10 cellular contexts compared by ENCODE assay signal in genomic region chr3:134904796-134905646, GRCh38.
A peak's percentile ranks its signal among the peaks of the same experiment; 100 is the strongest.
DNase-seq lines count a peak whose midpoint lies in the region; ATAC-seq and TF ChIP-seq lines count a peak whose summit lies in the region.
"Had no signal": no experiment of that assay in that cellular context is flagged by ENCODE, and none has a peak within 500 bp of the region (broad histone marks: within the 10 kb centered on the region; RNA-seq: fewer than 3 reads in every experiment).

No MANE protein-coding gene starts in this region.

- TF ChIP-seq POLR2A in thyroid gland (IDR thresholded peaks at IDR 0.05), result no peak
- TF ChIP-seq POLR2A in upper lobe of left lung (IDR thresholded peaks at IDR 0.05), result no peak

- H3K27me3 Mint-ChIP-seq in WTC11 (ENCODE audit: low read depth), result no peaks in the 10 kb centered on the region; the same call in 1 of the 2 replicates
- H3K27me3 Mint-ChIP-seq in CD8-positive, alpha-beta T cell (ENCODE audit: low read depth), result no peaks in the 10 kb centered on the region

- intact Hi-C loops in cardiac septum (cut with DNase I), result no loop called here
- intact Hi-C loops in left ventricle myocardium inferior (cut with micrococcal nuclease), result no loop called here
- intact Hi-C loops in thyroid gland (cut with DNase I), result no loop called here
- intact Hi-C loops in CD8-positive, alpha-beta T cell (cut with DNase I, micrococcal nuclease), result no loop called here

- TF ChIP-seq EP300 in upper lobe of left lung (IDR thresholded peaks at IDR 0.05), result no peak

- no peaks in the 10 kb centered on the region for H3K9me3 Mint-ChIP-seq in WTC11
- no peaks in the 10 kb centered on the region for H3K9me3 Mint-ChIP-seq in CD8-positive, alpha-beta T cell
- H3K9me3 Mint-ChIP-seq: activated T-helper 1 cell treated with anti-CD3 and anti-CD28 coated beads, Interleukin-12 subunit alpha, Interleukin-12 subunit beta, Interleukin-2, Interleukin-4 antibody, amounts not matched to agents 30 ng/mL and 10 ng/mL and 1 ng/mL, durations not matched to agents 14 hours and 24 hours and 36 hours had no signal

- H3K4me1 Mint-ChIP-seq in WTC11, result peaks cover 11% of the 10 kb centered on the region
- no peaks in the 10 kb centered on the region for H3K4me1 Mint-ChIP-seq in CD8-positive, alpha-beta T cell (ENCODE audit: low read depth)

- H3K4me1 ChIP-seq in left ventricle myocardium inferior (peaks cover 19% of the 10 kb centered on the region), thyroid gland (peaks cover 19 to 25% of the 10 kb centered on the region in 2 donors), upper lobe of left lung (no peaks in the 10 kb centered on the region)
- no peaks in the 10 kb centered on the region for H3K4me1 ChIP-seq in CD8-positive, alpha-beta T cell (ENCODE audit: insufficient read depth, low read length)

- POLR2A ChIA-PET in WTC11 (lab: Charles Lee), result no interaction called here
- POLR2A ChIA-PET in CD8-positive, alpha-beta T cell (lab: Charles Lee), result no interaction called here

- H3K4me3 ChIP-seq in left ventricle myocardium inferior, result no peak overlapping the region
- H3K4me3 ChIP-seq in thyroid gland (replicated peaks in 1 of 3), result no peak overlapping the region
- no peak overlapping the region for H3K4me3 ChIP-seq in CD8-positive, alpha-beta T cell (ENCODE audit: low read depth, low read length)
- no peak overlapping the region for H3K4me3 ChIP-seq in upper lobe of left lung

- H3K36me3 ChIP-seq in left ventricle myocardium inferior, result no peaks in the 10 kb centered on the region
- no peaks in the 10 kb centered on the region for H3K36me3 ChIP-seq in thyroid gland
- no peaks in the 10 kb centered on the region for H3K36me3 ChIP-seq in CD8-positive, alpha-beta T cell (ENCODE audit: insufficient read depth, low read length)
- no peaks in the 10 kb centered on the region for H3K36me3 ChIP-seq in upper lobe of left lung

- no peaks in the 10 kb centered on the region for H3K36me3 Mint-ChIP-seq in WTC11
- H3K36me3 Mint-ChIP-seq in CD8-positive, alpha-beta T cell, result no peaks in the 10 kb centered on the region

- WGBS in thyroid gland, 2 donors, result 74 to 77% methylated on average over 7 of the region's 7 CpGs
- 79 to 90% methylated on average over 7 of the region's 7 CpGs for WGBS in upper lobe of left lung, 2 donors

- H3K9me3 ChIP-seq in left ventricle myocardium inferior (replicated peaks) (no peaks in the 10 kb centered on the region), thyroid gland (no peaks in the 10 kb centered on the region), upper lobe of left lung (no peaks in the 10 kb centered on the region)
- no peaks in the 10 kb centered on the region for H3K9me3 ChIP-seq in CD8-positive, alpha-beta T cell (ENCODE audit: low read length)

- no peak for TF ChIP-seq CTCF in left ventricle myocardium inferior (IDR thresholded peaks at IDR 0.05; ENCODE audit: borderline replicate concordance)
- no peak for TF ChIP-seq CTCF in WTC11 (IDR thresholded peaks at IDR 0.05)
- no peak for TF ChIP-seq CTCF in thyroid gland (IDR thresholded peaks at IDR 0.05)
- TF ChIP-seq CTCF in CD8-positive, alpha-beta T cell (IDR thresholded peaks at IDR 0.05), result no peak
- TF ChIP-seq CTCF in upper lobe of left lung (IDR thresholded peaks at IDR 0.05), result no peak

- DNase-seq in cardiac septum (ENCODE audit: low spot score), result peak; percentile 49
- DNase-seq in left ventricle myocardium inferior, result no peak
- DNase-seq in WTC11 (ENCODE audit: low spot score), result peak; percentile 14
- peak; percentile 72 to 75 for DNase-seq in thyroid gland
- DNase-seq in CD8-positive, alpha-beta T cell, result no peak
- no peak for DNase-seq in upper lobe of left lung
- DNase-seq in DMS53 (lab: John Stamatoyannopoulos, UW), result no peak
- DNase-seq: NCI-H526 treated with DMSO at 0.1 percent for 48 hours had no signal

- no peak overlapping the region for H3K27ac Mint-ChIP-seq in WTC11
- no peak overlapping the region for H3K27ac Mint-ChIP-seq in CD8-positive, alpha-beta T cell

- H3K27ac ChIP-seq in left ventricle myocardium inferior (replicated peaks) (no peak overlapping the region), thyroid gland (peak overlapping the region in 2 of 3 donors; percentile 24 to 32), upper lobe of left lung (no peak overlapping the region)
- no peak overlapping the region for H3K27ac ChIP-seq in CD8-positive, alpha-beta T cell (ENCODE audit: low read depth, low read length)

- H3K4me3 Mint-ChIP-seq in WTC11, result no peak overlapping the region
- no peak overlapping the region for H3K4me3 Mint-ChIP-seq in CD8-positive, alpha-beta T cell

- CTCF ChIA-PET in WTC11 (lab: Charles Lee), result interaction anchor here (0.7 to 1.8 kb wide), 4 partner anchors 13 to 324 kb away, joined by 3 to 6 read pairs (median 3); partner anchors contain the start of gene EPHB1
- CTCF ChIA-PET in CD8-positive, alpha-beta T cell (lab: Charles Lee), result no interaction called here

- peak; percentile 18 for ATAC-seq in HG03045 (IDR thresholded peaks at IDR 0.05; ENCODE audit: unreplicated experiment)
- peak; percentile 48; the same call in 1 of the 2 replicates for ATAC-seq in WTC11
- no peak for ATAC-seq in CD8-positive, alpha-beta T cell
- no peak for ATAC-seq in upper lobe of left lung (ENCODE audit: low FRiP score in 2 of 2)

- no peaks in the 10 kb centered on the region for H3K27me3 ChIP-seq in left ventricle myocardium inferior (ENCODE audit: low read depth)
- H3K27me3 ChIP-seq in thyroid gland, result no peaks in the 10 kb centered on the region
- no peaks in the 10 kb centered on the region for H3K27me3 ChIP-seq in CD8-positive, alpha-beta T cell (ENCODE audit: insufficient read depth, low read length)
- no peaks in the 10 kb centered on the region for H3K27me3 ChIP-seq in upper lobe of left lung

TF ChIP-seq in WTC11, 78 proteins besides CTCF, POLR2A, EP300 and RAD21:
- no peak for TF ChIP-seq ATF6 (CRISPR knock-in tag; IDR thresholded peaks at IDR 0.05)

Comparison
In these comparisons a context has a peak if more than half of its experiments do, and no peak if none do; other contexts are left out.
1. DNase-seq: peak in cardiac septum (single experiment), WTC11 (single experiment) and thyroid gland (2 of 2); none in left ventricle myocardium inferior (single experiment), CD8-positive, alpha-beta T cell (0 of 7), upper lobe of left lung (0 of 2) and DMS53 (single experiment).
2. H3K27ac ChIP-seq: peak in thyroid gland (2 of 3); none in left ventricle myocardium inferior (single experiment), CD8-positive, alpha-beta T cell (single experiment) and upper lobe of left lung (0 of 4).
3. ATAC-seq: peak in HG03045 (single experiment) and WTC11 (single experiment); none in CD8-positive, alpha-beta T cell (single experiment) and upper lobe of left lung (0 of 2).